ENCODE assay signal across 25 cellular contexts in the genomic region with DNA sequence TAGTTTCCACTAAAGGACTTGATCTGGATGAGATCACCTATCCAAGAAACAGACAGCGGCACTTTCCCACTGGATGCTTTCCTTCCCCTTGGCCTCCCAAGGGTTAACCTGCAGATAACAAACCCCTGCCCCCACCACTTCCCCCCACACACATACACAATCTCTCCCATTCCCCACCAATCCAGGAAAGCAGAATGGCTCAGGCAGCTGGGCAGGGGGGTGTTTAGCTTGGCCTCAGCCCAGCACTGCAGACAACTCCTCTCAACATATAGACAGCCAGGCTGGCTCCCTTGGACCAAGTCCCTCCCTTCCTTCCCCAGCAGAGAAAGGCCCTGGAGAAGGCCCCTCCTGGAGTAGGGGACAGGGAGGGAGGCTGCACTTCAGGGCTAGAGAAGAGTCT. TPM values are rescaled to one million over a fixed set of nuclear protein-coding genes. Genes with fewer than 3 reads are reported as not detected.
A peak's percentile ranks its signal among the peaks of the same experiment; 100 is the strongest.
DNase-seq lines count a peak whose midpoint lies in the region; ATAC-seq and TF ChIP-seq lines count a peak whose summit lies in the region.
"Had no signal": no experiment of that assay in that cellular context is flagged by ENCODE, and none has a peak within 500 bp of the region (broad histone marks: within the 10 kb centered on the region; RNA-seq: fewer than 3 reads in every experiment).

No MANE protein-coding gene starts in this region.

- intact Hi-C loops in right cardiac atrium (cut with DNase I): no loop called here

- H3K9ac ChIP-seq in endodermal cell (ENCODE audit: extremely low read depth, low read length, poor library complexity, severe bottlenecking): no peak overlapping the region
- H3K9ac ChIP-seq: BLaER1 had no signal

- peaks cover 34% of the 10 kb centered on the region for H3K4me1 Mint-ChIP-seq in endodermal cell
- H3K4me1 Mint-ChIP-seq: activated naive CD8-positive, alpha-beta T cell treated with anti-CD3 and anti-CD28 coated beads, Interleukin-2, amount 50 U/mL, for 24 hours; stimulated activated naive B cell treated with anti-CD40 and anti-IgM and Interleukin-4, amounts not matched to agents 10 μg/mL and 1 μg/mL and 100 μg/mL, for 72 hours had no signal

- TF ChIP-seq CTCF in cardiac muscle cell (IDR thresholded peaks at IDR 0.05; ENCODE audit: low read depth, low read length) (no peak), endodermal cell (conservative IDR thresholded peaks at IDR 0.05) (no peak)

- H3K27ac ChIP-seq in cardiac muscle cell (peak overlapping the region; percentile 72), right cardiac atrium (ENCODE audit: low read length) (no peak overlapping the region), endodermal cell (ENCODE audit: low read depth, low read length) (peak overlapping the region; percentile 17)
- H3K27ac ChIP-seq: BLaER1, gastroesophageal sphincter, pancreas, PC-9, right atrium auricular region, uterus had no signal

- peak; percentile 51 to 62 for DNase-seq in cardiac muscle cell (ENCODE audit: low read depth in 1 of 2, low spot score in 1 of 2)
- DNase-seq in right cardiac atrium: no peak
- DNase-seq in SHP77 treated with DMSO at 0.1 percent for 48 hours (lab: John Stamatoyannopoulos, UW): peak; percentile 21
- DNase-seq in endodermal cell: no peak
- DNase-seq in HUDEP-2 (lab: John Stamatoyannopoulos, UW; ENCODE audit: unreplicated experiment in 76 of 76): no peak
- DNase-seq in glomerular visceral epithelial cell (ENCODE audit: extremely low spot score): no peak
- DNase-seq in UCSD-AML1 (lab: John Stamatoyannopoulos, UW; ENCODE audit: unreplicated experiment): no peak
- DNase-seq: ACHN; activated CD4-positive, alpha-beta T cell treated with anti-CD3 and anti-CD28 coated beads for 1 hour; activated CD8-positive, alpha-beta T cell treated with anti-CD3 and anti-CD28 coated beads for 36 hours; activated naive CD8-positive, alpha-beta T cell treated with anti-CD3 and anti-CD28 coated beads, Interleukin-2, amount 50 U/mL, for 24 hours; DMS79; NCI-H1436; NCI-H345; pancreas; PC-9; stimulated activated CD4-positive, alpha-beta T cell treated with anti-CD3 and anti-CD28 coated beads, Interleukin-4, amount 100 ng/mL, for 1 hour; stimulated activated naive B cell treated with anti-CD40 and anti-IgM and Interleukin-4, amounts not matched to agents 10 μg/mL and 1 μg/mL and 100 μg/mL, for 72 hours; uterus had no signal

- H3K9me3 ChIP-seq in cardiac muscle cell (ENCODE audit: low read depth) (no peaks in the 10 kb centered on the region), right cardiac atrium (ENCODE audit: control insufficient read depth, low read length) (no peaks in the 10 kb centered on the region), endodermal cell (ENCODE audit: control insufficient read depth, low read length) (no peaks in the 10 kb centered on the region)
- H3K9me3 ChIP-seq: BLaER1, gastroesophageal sphincter, pancreas, right atrium auricular region, uterus had no signal

- H3K4me3 ChIP-seq in cardiac muscle cell (no peak overlapping the region), right cardiac atrium (ENCODE audit: low read length) (no peak overlapping the region), endodermal cell (ENCODE audit: low read length) (no peak overlapping the region)
- H3K4me3 ChIP-seq: BLaER1, gastroesophageal sphincter, pancreas, PC-9, right atrium auricular region, uterus had no signal

- no peaks in the 10 kb centered on the region for H3K36me3 Mint-ChIP-seq in endodermal cell (ENCODE audit: low read depth)
- H3K36me3 Mint-ChIP-seq: stimulated activated naive B cell treated with anti-CD40 and anti-IgM and Interleukin-4, amounts not matched to agents 10 μg/mL and 1 μg/mL and 100 μg/mL, for 72 hours had no signal

- H3K27me3 ChIP-seq in cardiac muscle cell (no peaks in the 10 kb centered on the region), right cardiac atrium (ENCODE audit: control insufficient read depth, insufficient read depth) (no peaks in the 10 kb centered on the region), endodermal cell (ENCODE audit: control insufficient read depth, insufficient read depth, low read length, poor library complexity, severe bottlenecking) (no peaks in the 10 kb centered on the region)
- H3K27me3 ChIP-seq: BLaER1, pancreas, right atrium auricular region, uterus had no signal

- ATAC-seq in right cardiac atrium (no peak), HG03342 (IDR thresholded peaks at IDR 0.05; ENCODE audit: unreplicated experiment) (no peak)
- ATAC-seq: activated CD8-positive, alpha-beta T cell treated with anti-CD3 and anti-CD28 coated beads for 36 hours; activated naive CD8-positive, alpha-beta T cell treated with anti-CD3 and anti-CD28 coated beads, Interleukin-2, amount 50 U/mL, for 24 hours; gastroesophageal sphincter; pancreas; stimulated activated naive B cell treated with anti-CD40 and anti-IgM and Interleukin-4, amounts not matched to agents 10 μg/mL and 1 μg/mL and 100 μg/mL, for 72 hours had no signal

- H3K27me3 Mint-ChIP-seq in endodermal cell (ENCODE audit: insufficient read depth): no peaks in the 10 kb centered on the region
- H3K27me3 Mint-ChIP-seq: activated naive CD8-positive, alpha-beta T cell treated with anti-CD3 and anti-CD28 coated beads, Interleukin-2, amount 50 U/mL, for 24 hours had no signal

- H3K4me1 ChIP-seq in cardiac muscle cell (ENCODE audit: low read depth): peaks cover 48% of the 10 kb centered on the region
- H3K4me1 ChIP-seq in right cardiac atrium (ENCODE audit: control insufficient read depth, insufficient read depth, low read length): peaks cover 10% of the 10 kb centered on the region
- peaks cover 4% of the 10 kb centered on the region for H3K4me1 ChIP-seq in endodermal cell (ENCODE audit: control insufficient read depth, insufficient read depth, low read length)
- H3K4me1 ChIP-seq: BLaER1, pancreas had no signal

- no peak overlapping the region for H3K27ac Mint-ChIP-seq in endodermal cell
- H3K27ac Mint-ChIP-seq: activated CD8-positive, alpha-beta T cell treated with anti-CD3 and anti-CD28 coated beads for 36 hours; activated naive CD8-positive, alpha-beta T cell treated with anti-CD3 and anti-CD28 coated beads, Interleukin-2, amount 50 U/mL, for 24 hours; brain; stimulated activated naive B cell treated with anti-CD40 and anti-IgM and Interleukin-4, amounts not matched to agents 10 μg/mL and 1 μg/mL and 100 μg/mL, for 72 hours had no signal

- WGBS in right cardiac atrium: 62% methylated on average over 1 of the region's 1 CpG
- 100% methylated on average over 1 of the region's 1 CpG; no CpG with 5 or more reads in 1 of the 2 experiments for WGBS in endodermal cell (ENCODE audit: insufficient coverage in 1 of 2, insufficient read length in 1 of 2), 2 experiments

- no peaks in the 10 kb centered on the region for H3K9me3 Mint-ChIP-seq in endodermal cell
- H3K9me3 Mint-ChIP-seq: activated CD8-positive, alpha-beta T cell treated with anti-CD3 and anti-CD28 coated beads for 36 hours; activated naive CD8-positive, alpha-beta T cell treated with anti-CD3 and anti-CD28 coated beads, Interleukin-2, amount 50 U/mL, for 24 hours; brain; nephron; stimulated activated naive B cell treated with anti-CD40 and anti-IgM and Interleukin-4, amounts not matched to agents 10 μg/mL and 1 μg/mL and 100 μg/mL, for 72 hours had no signal

- H3K4me3 Mint-ChIP-seq in endodermal cell: no peak overlapping the region
- H3K4me3 Mint-ChIP-seq: activated CD8-positive, alpha-beta T cell treated with anti-CD3 and anti-CD28 coated beads for 36 hours; activated naive CD8-positive, alpha-beta T cell treated with anti-CD3 and anti-CD28 coated beads, Interleukin-2, amount 50 U/mL, for 24 hours; brain; nephron; stimulated activated naive B cell treated with anti-CD40 and anti-IgM and Interleukin-4, amounts not matched to agents 10 μg/mL and 1 μg/mL and 100 μg/mL, for 72 hours had no signal

- H3K36me3 ChIP-seq in cardiac muscle cell (no peaks in the 10 kb centered on the region), endodermal cell (ENCODE audit: control insufficient read depth, insufficient read depth, low read length) (no peaks in the 10 kb centered on the region)
- H3K36me3 ChIP-seq: BLaER1, gastroesophageal sphincter, pancreas, right atrium auricular region, uterus had no signal

RNA-seq across cellular contexts. Expression of gene PLEKHA6, which starts 24.6 kb away (rescaled TPM):
- total RNA-seq in cardiac muscle cell (44.1 and 71.7 TPM in 2 replicates), right cardiac atrium (10 to 100 TPM; 17.7 to 55.4 (median 37.7) TPM), endodermal cell (10 to 100 TPM; 37.0 to 43.3 TPM)
- polyA plus RNA-seq in cardiac muscle cell (23.1 and 41.6 TPM in 2 replicates), right cardiac atrium (17.7 TPM)
- polyA plus RNA-seq in endodermal cell (2013, experiment 1 of 2): 15.0 TPM
- polyA plus RNA-seq in endodermal cell (2013, experiment 2 of 2): 14.0 TPM

Comparison
In these comparisons a context has a peak if more than half of its experiments do, and no peak if none do; other contexts are left out.
1. DNase-seq: peak in cardiac muscle cell (2 of 2) and SHP77 treated with DMSO at 0.1 percent for 48 hours (single experiment); none in right cardiac atrium (0 of 3), endodermal cell (single experiment), HUDEP-2 (0 of 76), glomerular visceral epithelial cell (single experiment) and UCSD-AML1 (single experiment).